ENCODE assay signal across 26 cellular contexts in genomic region chr16:5026664-5027063, GRCh38. TPM values are rescaled to one million over a fixed set of nuclear protein-coding genes. Genes with fewer than 3 reads are reported as not detected.
"Had no signal": no experiment of that assay in that cellular context is flagged by ENCODE, and none has a peak within 500 bp of the region (broad histone marks: within the 10 kb centered on the region; RNA-seq: fewer than 3 reads in every experiment).

No MANE protein-coding gene starts in this region.

- DNase-seq: Kasumi-1, MM.1S, NCI-H1092 treated with DMSO at 0.1 percent for 48 hours, NCI-H1436 treated with DMSO at 0.1 percent for 48 hours, NCI-H1694, NCI-H187 treated with DMSO at 0.1 percent for 48 hours, NCI-H2081, NCI-H2107, NCI-H2227 treated with DMSO at 0.1 percent for 48 hours, NCI-H524, NCI-H526 treated with DMSO at 0.1 percent for 48 hours, NCI-H774, PC-9, Peyer's patch, SHP77 treated with DMSO at 0.1 percent for 48 hours, SJCRH30 had no signal

- H3K4me3 ChIP-seq: K562, PC-9, Peyer's patch, SJCRH30 had no signal

- H3K4me2 ChIP-seq: KMS-11, PC-9 had no signal

- H3K9me3 Mint-ChIP-seq: IgD-negative memory B cell had no signal

- H3K27me3 Mint-ChIP-seq: IgD-negative memory B cell had no signal

- ATAC-seq: K562, Right ventricle myocardium inferior, SK-N-SH treated with all-trans-retinoic acid at 6 μM for 48 hours had no signal

- H3K27ac Mint-ChIP-seq: IgD-negative memory B cell had no signal

- H2AFZ ChIP-seq: PC-9 had no signal

- H3K9me3 ChIP-seq: Peyer's patch, SJCRH30 had no signal

- H3K4me1 ChIP-seq: Peyer's patch, SJCRH30 had no signal

- FAIRE-seq: HTR-8/SVneo, K562 had no signal

- H3K36me3 ChIP-seq: SJCRH30 had no signal

- H3K36me3 Mint-ChIP-seq: IgD-negative memory B cell had no signal

- H3K9ac ChIP-seq: KMS-11 had no signal

- H3K27me3 ChIP-seq: Peyer's patch, SJCRH30 had no signal

- H3K27ac ChIP-seq: HL-60, KMS-11, PC-9, Peyer's patch, SJCRH30 had no signal

RNA-seq across cellular contexts. Expression of gene C16orf89, which starts 39.1 kb away (rescaled TPM):
- total RNA-seq: K562, NCI-H460, OCI-LY7, PC-9, RPMI7951, SJCRH30 had no signal
- polyA plus RNA-seq: IgD-negative memory B cell, K562 had no signal
